30 cellular contexts compared by ENCODE assay signal in the genomic region with DNA sequence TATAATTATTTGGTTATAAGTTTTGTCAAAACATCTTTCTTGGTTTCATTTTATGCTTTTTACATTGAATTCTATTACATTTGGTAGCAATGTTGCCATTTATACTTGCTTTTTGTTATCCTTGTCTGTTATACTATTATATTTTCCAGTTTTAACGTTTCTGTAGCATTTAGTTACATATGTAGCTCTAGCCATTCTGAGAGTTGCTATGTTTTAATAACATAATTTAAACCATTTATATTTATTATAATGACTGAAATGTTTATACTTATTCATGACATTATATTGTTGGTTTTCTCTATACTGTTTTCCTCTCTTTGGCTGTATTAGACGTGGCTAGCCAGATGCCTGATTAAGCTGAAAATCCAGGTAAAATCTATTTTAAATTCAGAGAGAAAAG.
"Had no signal": no experiment of that assay in that cellular context is flagged by ENCODE, and none has a peak within 500 bp of the region (broad histone marks: within the 10 kb centered on the region; RNA-seq: fewer than 3 reads in every experiment).

No MANE protein-coding gene starts in this region.

- H3K36me3 ChIP-seq: ascending aorta, cardiac muscle cell had no signal

- H3K27ac ChIP-seq: ascending aorta, cardiac muscle cell, VCaP had no signal

- H3K4me1 ChIP-seq: ascending aorta had no signal

- ATAC-seq: activated CD8-positive, alpha-beta memory T cell treated with anti-CD3 and anti-CD28 coated beads, Interleukin-2, amount 10 ng/mL, durations not matched to agents 7 days and 5 days; activated CD8-positive, alpha-beta T cell treated with anti-CD3 and anti-CD28 coated beads, Interleukin-2, amount 10 ng/mL, durations not matched to agents 7 days and 5 days; activated naive CD8-positive, alpha-beta T cell treated with anti-CD3 and anti-CD28 coated beads, Interleukin-2, amount 50 U/mL, for 24 hours had no signal

- FAIRE-seq: bronchial epithelial cell, TTC549 had no signal

- H3K27me3 ChIP-seq: ascending aorta, cardiac muscle cell had no signal

- H3K4me3 ChIP-seq: ascending aorta, cardiac muscle cell had no signal

- DNase-seq: activated B cell treated with CpG ODN at 0.5 μM for 24 hours; activated CD4-positive, alpha-beta memory T cell treated with anti-CD3 and anti-CD28 coated beads, Interleukin-2, amount 10 ng/mL, durations not matched to agents 7 days and 5 days; activated CD4-positive, alpha-beta T cell treated with anti-CD3 and anti-CD28 coated beads for 4 hours; activated CD4-positive, alpha-beta T cell treated with anti-CD3 and anti-CD28 coated beads, Interleukin-2, amount 10 ng/mL, durations not matched to agents 7 days and 5 days; activated CD4-positive, alpha-beta T cell treated with anti-CD3 and anti-CD28 coated beads, Interleukin-2, amount 50 U/mL, for 48 hours; activated CD4-positive, CD25-positive, alpha-beta regulatory T cell treated with anti-CD3 and anti-CD28 coated beads, Interleukin-2, amount 50 U/mL, for 72 hours; activated CD8-positive, alpha-beta memory T cell treated with anti-CD3 and anti-CD28 coated beads for 24 hours; activated CD8-positive, alpha-beta memory T cell treated with anti-CD3 and anti-CD28 coated beads, Interleukin-2, amount 10 ng/mL, durations not matched to agents 7 days and 5 days; activated CD8-positive, alpha-beta memory T cell treated with anti-CD3 and anti-CD28 coated beads, Interleukin-2, amount 50 U/mL, for 48 hours; activated CD8-positive, alpha-beta T cell treated with anti-CD3 and anti-CD28 coated beads, Interleukin-2, amount 10 ng/mL, durations not matched to agents 7 days and 5 days; activated effector memory CD4-positive, alpha-beta T cell treated with Interleukin-2 at 50 U/mL for 16 hours; activated gamma-delta T cell; activated naive CD4-positive, alpha-beta T cell treated with anti-CD3 and anti-CD28 coated beads, Interleukin-2, amount 10 ng/mL, durations not matched to agents 7 days and 5 days; activated naive CD4-positive, alpha-beta T cell treated with Interleukin-2 at 50 U/mL for 16 hours; activated naive CD8-positive, alpha-beta T cell treated with anti-CD3 and anti-CD28 coated beads, Interleukin-2, amount 10 ng/mL, durations not matched to agents 7 days and 5 days; activated naive CD8-positive, alpha-beta T cell treated with anti-CD3 and anti-CD28 coated beads, Interleukin-2, amount 50 U/mL, for 24 hours; activated T-cell treated with anti-CD3 and anti-CD28 coated beads, Interleukin-2, amount 50 U/mL, for 24 hours; activated T-cell treated with anti-CD3 and anti-CD28 coated beads, Interleukin-2, amount 50 U/mL, for 48 hours; amygdala; anterior cingulate cortex; caudate nucleus; cerebellar nuclear complex; T-helper 1 cell; T-helper 2 cell; T-helper 9 cell had no signal

- H3K9me3 ChIP-seq: ascending aorta had no signal
